Comparison of ENCODE assay signal across 9 cellular contexts in the genomic region with DNA sequence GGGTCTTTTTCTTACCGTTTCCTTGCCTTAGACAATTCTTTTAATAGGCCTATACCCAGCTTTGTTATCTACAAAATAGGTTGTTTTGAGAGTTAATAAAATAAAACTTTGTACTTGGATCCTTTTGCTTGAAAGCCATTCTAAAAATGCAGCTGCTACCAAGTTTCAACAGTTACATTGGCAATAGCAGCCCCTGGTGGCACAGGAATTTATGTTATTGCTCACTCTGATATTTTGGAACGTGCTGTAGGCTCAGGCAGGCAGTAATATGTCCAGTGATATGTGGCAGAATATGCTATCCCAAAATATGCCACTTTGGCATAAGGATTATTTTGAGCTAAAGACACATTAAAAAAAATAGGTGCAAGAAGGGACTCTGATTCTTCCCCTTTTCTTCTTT. TPM values are rescaled to one million over a fixed set of nuclear protein-coding genes. Genes with fewer than 3 reads are reported as not detected.
A peak's percentile ranks its signal among the peaks of the same experiment; 100 is the strongest.
DNase-seq lines count a peak whose midpoint lies in the region; ATAC-seq and TF ChIP-seq lines count a peak whose summit lies in the region.
"Had no signal": no experiment of that assay in that cellular context is flagged by ENCODE, and none has a peak within 500 bp of the region (broad histone marks: within the 10 kb centered on the region; RNA-seq: fewer than 3 reads in every experiment).

No MANE protein-coding gene starts in this region.

- no peak overlapping the region for H3K27ac Mint-ChIP-seq in osteocyte (ENCODE audit: unreplicated experiment)
- H3K27ac Mint-ChIP-seq: activated T-cell treated with anti-CD3 and anti-CD28 coated beads, Interleukin-2, amount 50 U/mL, for 72 hours had no signal

- no peaks in the 10 kb centered on the region for H3K36me3 Mint-ChIP-seq in osteocyte (ENCODE audit: unreplicated experiment)

- no peaks in the 10 kb centered on the region for H3K79me1 ChIP-seq in IMR-90 (ENCODE audit: low read depth in 1 of 2, low read length in 2 of 2)

- no CpG with 5 or more reads among the region's 2 CpGs for WGBS in IMR-90 (ENCODE audit: extremely low coverage in 2 of 2, insufficient read length in 1 of 2), 2 experiments

- POLR2A ChIA-PET in IMR-90 (lab: Charles Lee; ENCODE audit: unreplicated experiment), result interaction anchor here (0.5 kb wide), 1 partner anchor 549 kb away, joined by 3 read pairs; no protein-coding TSS in a partner anchor

- dilution Hi-C loops in IMR-90 (cut with HindIII; ENCODE audit: low sequenced_read_pairs, unreplicated experiment), result no loop called here

- peak; percentile 48 for TF ChIP-seq RAD21 in IMR-90 (IDR thresholded peaks at IDR 0.05; ENCODE audit: low read length)

- peaks cover 3% of the 10 kb centered on the region; the same call in 1 of the 2 replicates for H3K9me1 ChIP-seq in IMR-90 (ENCODE audit: insufficient read depth, low read length)

- H4K8ac ChIP-seq in IMR-90 (ENCODE audit: low read depth in 2 of 2, low read length in 2 of 2), result no peak overlapping the region

- H3K27ac ChIP-seq in IMR-90 (ENCODE audit: insufficient read depth, low read length) (no peak overlapping the region), colonic mucosa (no peak overlapping the region), ascending aorta (no peak overlapping the region)

- H3K4me3 ChIP-seq in IMR-90 (ENCODE audit: insufficient read depth, low read depth, low read length) (no peak overlapping the region), astrocyte of the spinal cord (ENCODE audit: low read depth, low read length) (no peak overlapping the region), colonic mucosa (no peak overlapping the region), ascending aorta (no peak overlapping the region)

- H2AFZ ChIP-seq in IMR-90 (replicated peaks; ENCODE audit: low read length, poor library complexity), result no peak overlapping the region

- no peak overlapping the region for H2BK120ac ChIP-seq in IMR-90 (ENCODE audit: low read depth, low read length)

- H3K14ac ChIP-seq in IMR-90 (replicated peaks; ENCODE audit: low read depth, low read length), result no peak overlapping the region

- H3K9me3 ChIP-seq in IMR-90 (ENCODE audit: control insufficient read depth, insufficient read depth, low read length) (no peaks in the 10 kb centered on the region), colonic mucosa (no peaks in the 10 kb centered on the region), ascending aorta (no peaks in the 10 kb centered on the region)

- peak; percentile 54 for ATAC-seq in IMR-90 (ENCODE audit: low read depth)
- ATAC-seq: activated T-cell treated with anti-CD3 and anti-CD28 coated beads, Interleukin-2, amount 50 U/mL, for 72 hours had no signal

- H3K4me2 ChIP-seq in IMR-90 (ENCODE audit: low read depth, low read length), result no peak overlapping the region

- H3K23ac ChIP-seq in IMR-90 (ENCODE audit: low read depth, low read length), result no peak overlapping the region

- H4K5ac ChIP-seq in IMR-90 (ENCODE audit: low read depth, low read length), result no peak overlapping the region

- no peak overlapping the region for H3K4ac ChIP-seq in IMR-90 (ENCODE audit: low read depth, low read length)

- BruUV-seq in IMR-90 (replicated peaks; lab: Mats Ljungman, UMichigan), result no TSS peak

- H3K9ac ChIP-seq in IMR-90 (ENCODE audit: low read depth, low read length) (no peak overlapping the region), colonic mucosa (ENCODE audit: low read depth in 2 of 2, low read length in 2 of 2) (no peak overlapping the region)

- no peak overlapping the region for H3K18ac ChIP-seq in IMR-90 (ENCODE audit: low read depth, low read length)

- H4K91ac ChIP-seq in IMR-90 (ENCODE audit: insufficient read depth, low read depth, low read length), result no peak overlapping the region

- TF ChIP-seq CTCF in IMR-90 (conservative IDR thresholded peaks at IDR 0.05; ENCODE audit: low read depth, low read length) (peak; percentile 44), astrocyte of the spinal cord (IDR thresholded peaks at IDR 0.05; ENCODE audit: low read depth, low read length) (peak; percentile 53), osteocyte (IDR thresholded peaks at IDR 0.05) (peak; percentile 62), colonic mucosa (IDR thresholded peaks at IDR 0.05) (no peak), ascending aorta (IDR thresholded peaks at IDR 0.05) (peak in 1 of 3 experiments; percentile 37)

- in situ Hi-C loops in IMR-90 (cut with MboI; ENCODE audit: low sequenced_read_pairs), result no loop called here
- in situ Hi-C loops in astrocyte of the spinal cord (cut with HindIII; ENCODE audit: low sequenced_read_pairs), result no loop called here

- no peaks in the 10 kb centered on the region for H3K4me1 Mint-ChIP-seq in osteocyte (ENCODE audit: unreplicated experiment)

- H3K36me3 ChIP-seq in IMR-90 (ENCODE audit: control insufficient read depth, insufficient read depth, low read length), result no peaks in the 10 kb centered on the region
- no peaks in the 10 kb centered on the region for H3K36me3 ChIP-seq in colonic mucosa
- H3K36me3 ChIP-seq in ascending aorta, result no peaks in the 10 kb centered on the region

- H3K56ac ChIP-seq in IMR-90 (ENCODE audit: extremely low read depth, insufficient read depth, low read length), result no peak overlapping the region

- no peak overlapping the region for H2BK15ac ChIP-seq in IMR-90 (ENCODE audit: low read depth, low read length)

- intact Hi-C loops in IMR-90 (cut with micrococcal nuclease) (no loop called here), colonic mucosa (cut with DNase I) (no loop called here), ascending aorta (cut with DNase I) (no loop called here)

- CTCF ChIA-PET in IMR-90 (lab: Yijun Ruan, JAX), result no interaction called here

- no peak for TF ChIP-seq POLR2A in IMR-90 (IDR thresholded peaks at IDR 0.05; ENCODE audit: low read depth, low read length)

- no peaks in the 10 kb centered on the region for H3K9me3 Mint-ChIP-seq in osteocyte (ENCODE audit: unreplicated experiment)
- H3K9me3 Mint-ChIP-seq: activated T-cell treated with anti-CD3 and anti-CD28 coated beads, Interleukin-2, amount 50 U/mL, for 72 hours had no signal

- H2BK5ac ChIP-seq in IMR-90 (ENCODE audit: low read depth, low read length, poor library complexity, severe bottlenecking), result no peak overlapping the region

- H3K4me1 ChIP-seq in IMR-90 (ENCODE audit: control insufficient read depth, insufficient read depth, low read length) (no peaks in the 10 kb centered on the region), colonic mucosa (no peaks in the 10 kb centered on the region), ascending aorta (no peaks in the 10 kb centered on the region)

- no peak overlapping the region for H2AK9ac ChIP-seq in IMR-90 (replicated peaks; ENCODE audit: low read depth, low read length, poor library complexity)

- no peaks in the 10 kb centered on the region for H3K27me3 ChIP-seq in IMR-90 (ENCODE audit: control insufficient read depth, insufficient read depth, low read length)
- H3K27me3 ChIP-seq in colonic mucosa, result no peaks in the 10 kb centered on the region
- no peaks in the 10 kb centered on the region for H3K27me3 ChIP-seq in ascending aorta

- H4K20me1 ChIP-seq in IMR-90 (ENCODE audit: insufficient read depth, low read length), result no peaks in the 10 kb centered on the region

- peak; percentile 6 for DNase-seq in NCI-H345 (lab: John Stamatoyannopoulos, UW)
- DNase-seq in NCI-H345 treated with DMSO at 0.1 percent for 48 hours (lab: John Stamatoyannopoulos, UW; ENCODE audit: unreplicated experiment), result no peak
- DNase-seq in IMR-90, result peak; percentile 31
- peak; percentile 12 for DNase-seq in astrocyte of the spinal cord (ENCODE audit: low read depth, low spot score)
- DNase-seq in osteocyte (ENCODE audit: extremely low spot score, unreplicated experiment), result no peak
- no peak for DNase-seq in colonic mucosa
- DNase-seq in ascending aorta (ENCODE audit: low spot score in 2 of 2), result no peak
- no peak for DNase-seq in inferior parietal cortex (ENCODE audit: extremely low spot score)
- DNase-seq: activated T-cell treated with anti-CD3 and anti-CD28 coated beads, Interleukin-2, amount 50 U/mL, for 72 hours had no signal

- H2AK5ac ChIP-seq in IMR-90 (ENCODE audit: low read depth, low read length), result no peak overlapping the region

- no peak overlapping the region for H2BK20ac ChIP-seq in IMR-90 (ENCODE audit: low read depth, low read length)

- peaks cover 2% of the 10 kb centered on the region for H3K27me3 Mint-ChIP-seq in osteocyte (ENCODE audit: unreplicated experiment)

- H3K4me3 Mint-ChIP-seq in osteocyte (ENCODE audit: unreplicated experiment), result no peak overlapping the region
- H3K4me3 Mint-ChIP-seq: activated T-cell treated with anti-CD3 and anti-CD28 coated beads, Interleukin-2, amount 50 U/mL, for 72 hours had no signal

TF ChIP-seq in IMR-90, 13 proteins besides CTCF, POLR2A, EP300 and RAD21 (continues in another document):
- no peak for TF ChIP-seq CEBPB (IDR thresholded peaks at IDR 0.05; ENCODE audit: low read depth, low read length)
- TF ChIP-seq MAZ (IDR thresholded peaks at IDR 0.05; ENCODE audit: borderline replicate concordance, low read depth, low read length), result no peak
- no peak for TF ChIP-seq BHLHE40 (IDR thresholded peaks at IDR 0.05; ENCODE audit: low read depth, low read length)
- no peak for TF ChIP-seq NFE2L2 (IDR thresholded peaks at IDR 0.05; ENCODE audit: low read depth, low read length)
- TF ChIP-seq RFX5 (IDR thresholded peaks at IDR 0.05; ENCODE audit: low read depth, low read length), result no peak
- TF ChIP-seq RCOR1 (IDR thresholded peaks at IDR 0.05; ENCODE audit: insufficient replicate concordance, low read length), result no peak
- no peak; the same call in 1 of the 2 replicates for TF ChIP-seq SMC3 (IDR thresholded peaks at IDR 0.05; ENCODE audit: low read depth, low read length)

RNA-seq across cellular contexts. Expression of gene COMMD1, which starts 6.7 kb away (rescaled TPM):
- 45.8 and 60.4 TPM in 2 replicates for total RNA-seq in IMR-90 (2012; rRNA removed)
- 41.2 and 42.8 TPM in 2 replicates for polyA plus RNA-seq in IMR-90 (2012; rRNA removed)
- polyA plus RNA-seq in IMR-90 (2012; cell fraction: cytosol; rRNA removed), result 43.9 and 55.6 TPM in 2 replicates
- polyA plus RNA-seq in IMR-90 (2012; cell fraction: nucleus; rRNA removed; ENCODE audit: low replicate concordance), result 18.0 and 27.4 TPM in 2 replicates
- 36.1 and 39.7 TPM in 2 replicates for total RNA-seq in osteocyte
- total RNA-seq in colonic mucosa, result 10 to 100 TPM; 22.2 to 24.4 TPM
- total RNA-seq in ascending aorta, result 31.8 TPM

RNA-seq across cellular contexts. Expression of gene CCT4, which starts 10.4 kb away (rescaled TPM):
- total RNA-seq in IMR-90 (2012; rRNA removed), result 187 and 233 TPM in 2 replicates
- 86.3 and 94.4 TPM in 2 replicates for polyA plus RNA-seq in IMR-90 (2012; rRNA removed)
- 32.7 and 49.8 TPM in 2 replicates for polyA plus RNA-seq in IMR-90 (2012; cell fraction: cytosol; rRNA removed)
- polyA plus RNA-seq in IMR-90 (2012; cell fraction: nucleus; rRNA removed; ENCODE audit: low replicate concordance), result 12.2 and 48.0 TPM in 2 replicates
- 125 and 130 TPM in 2 replicates for total RNA-seq in osteocyte
- 100 to 1,000 TPM in 1 of 2 donors, 10 to 100 TPM in 1; 80.1 to 187 TPM for total RNA-seq in colonic mucosa
- total RNA-seq in ascending aorta, result 35.3 TPM

RNA-seq across cellular contexts. Expression of gene FAM161A, which starts 45.0 kb away (rescaled TPM):
- total RNA-seq in IMR-90 (2012; rRNA removed) (1.1 and 1.3 TPM in 2 replicates), osteocyte (2.7 and 3.2 TPM in 2 replicates), colonic mucosa (1 to 10 TPM in 1 of 2 donors, under 1 TPM in 1; 0.80 to 2.5 TPM), ascending aorta (not detected)
- 0.63 and 0.80 TPM in 2 replicates for polyA plus RNA-seq in IMR-90 (2012; rRNA removed)
- polyA plus RNA-seq in IMR-90 (2012; cell fraction: cytosol; rRNA removed), result 0.10 and 0.16 TPM in 2 replicates
- polyA plus RNA-seq in IMR-90 (2012; cell fraction: nucleus; rRNA removed; ENCODE audit: low replicate concordance), result 0.27 and 1.1 TPM in 2 replicates

Comparison
In these comparisons a context has a peak if more than half of its experiments do, and no peak if none do; other contexts are left out.
1. DNase-seq: peak in NCI-H345 (single experiment), IMR-90 (single experiment) and astrocyte of the spinal cord (single experiment); none in NCI-H345 treated with DMSO at 0.1 percent for 48 hours (single experiment), osteocyte (single experiment), colonic mucosa (single experiment), ascending aorta (0 of 2) and inferior parietal cortex (single experiment).